In genomic region chr3:58041826-58042324, GRCh38 we compare ENCODE assay signal across 8 cellular contexts. TPM values are rescaled to one million over a fixed set of nuclear protein-coding genes. Genes with fewer than 3 reads are reported as not detected.
DNase-seq lines count a peak whose midpoint lies in the region; ATAC-seq and TF ChIP-seq lines count a peak whose summit lies in the region.

No MANE protein-coding gene starts in this region.

- no peaks in the 10 kb centered on the region for H3K36me3 Mint-ChIP-seq in neural progenitor cell

- no peaks in the 10 kb centered on the region for H3K9me3 ChIP-seq in neural progenitor cell (ENCODE audit: low read depth)

- H3K27ac Mint-ChIP-seq in neural progenitor cell, result no peak overlapping the region

- no peaks in the 10 kb centered on the region for H3K27me3 ChIP-seq in neural progenitor cell

- peaks cover 59% of the 10 kb centered on the region for H4K20me1 ChIP-seq in neural progenitor cell (ENCODE audit: low read depth)

- peaks cover 30% of the 10 kb centered on the region for H3K79me2 ChIP-seq in neural progenitor cell (ENCODE audit: low read depth)

- no peak overlapping the region for H2AFZ ChIP-seq in neural progenitor cell (replicated peaks)

- H3K9me3 Mint-ChIP-seq in neural progenitor cell, result no peaks in the 10 kb centered on the region

- H3K4me1 Mint-ChIP-seq in neural progenitor cell, result peaks cover 31% of the 10 kb centered on the region

- no peak overlapping the region for H3K4me3 ChIP-seq in neural progenitor cell

- peak; percentile 78 for ATAC-seq in GM19324 (IDR thresholded peaks at IDR 0.05; ENCODE audit: low FRiP score, unreplicated experiment)
- ATAC-seq in HG03159 (IDR thresholded peaks at IDR 0.05; ENCODE audit: unreplicated experiment), result peak; percentile 80

- no peak overlapping the region for H3K4me3 Mint-ChIP-seq in neural progenitor cell

- H3K27me3 Mint-ChIP-seq in neural progenitor cell (ENCODE audit: insufficient read depth, low read depth), result peaks cover 12% of the 10 kb centered on the region

- DNase-seq in amniotic epithelial cell (ENCODE audit: low read depth) (peak; percentile 90), neural progenitor cell (ENCODE audit: low spot score) (peak; percentile 64), cortex of kidney (lab: John Stamatoyannopoulos, UW) (no peak), SHP77 treated with DMSO at 0.1 percent for 48 hours (lab: John Stamatoyannopoulos, UW) (no peak), NCI-H526 treated with DMSO at 0.1 percent for 48 hours (lab: John Stamatoyannopoulos, UW) (no peak)

- H3K36me3 ChIP-seq in neural progenitor cell, result no peaks in the 10 kb centered on the region

- H3K4me2 ChIP-seq in neural progenitor cell, result no peak overlapping the region

- peaks cover 16% of the 10 kb centered on the region for H3F3A ChIP-seq in neural progenitor cell (ENCODE audit: low read depth)

- H3K27ac ChIP-seq in 22Rv1, result peak overlapping the region; percentile 84
- no peak overlapping the region for H3K27ac ChIP-seq in neural progenitor cell

- H3K9ac ChIP-seq in neural progenitor cell, result no peak overlapping the region

- TF ChIP-seq CTCF in 22Rv1 (IDR thresholded peaks at IDR 0.05), result no peak
- no peak for TF ChIP-seq CTCF in neural progenitor cell (IDR thresholded peaks at IDR 0.05)

- peaks cover 33% of the 10 kb centered on the region for H3K4me1 ChIP-seq in neural progenitor cell

RNA-seq across cellular contexts. Expression of gene FLNB, which starts 33.7 kb away (rescaled TPM):
- total RNA-seq in neural progenitor cell (ENCODE audit: low replicate concordance), result 32.0 and 54.9 TPM in 2 replicates

Comparison
In these comparisons a context has a peak if more than half of its experiments do, and no peak if none do; other contexts are left out.
1. DNase-seq: peak in amniotic epithelial cell (single experiment) and neural progenitor cell (single experiment); none in cortex of kidney (single experiment), SHP77 treated with DMSO at 0.1 percent for 48 hours (single experiment) and NCI-H526 treated with DMSO at 0.1 percent for 48 hours (single experiment).